Comparison of ENCODE assay signal across 29 cellular contexts in genomic region chr11:134429104-134429503, GRCh38. TPM values are rescaled to one million over a fixed set of nuclear protein-coding genes. Genes with fewer than 3 reads are reported as not detected.
"Had no signal": no experiment of that assay in that cellular context is flagged by ENCODE, and none has a peak within 500 bp of the region (broad histone marks: within the 10 kb centered on the region; RNA-seq: fewer than 3 reads in every experiment).

No MANE protein-coding gene starts in this region.

- H3K4me3 ChIP-seq: dorsolateral prefrontal cortex, gastrocnemius medialis, heart left ventricle, hepatocyte, lung, ovary, psoas muscle, sigmoid colon, testis, tibial artery had no signal

- H3K9me3 ChIP-seq: gastrocnemius medialis, heart left ventricle, ovary, psoas muscle, sigmoid colon, testis, tibial artery had no signal

- H3K4me1 Mint-ChIP-seq: memory B cell; naive B cell; stimulated activated memory B cell treated with anti-CD40 and anti-IgM and Interleukin-4, amounts not matched to agents 10 μg/mL and 1 μg/mL and 100 μg/mL, for 72 hours had no signal

- DNase-seq: effector CD4-positive, alpha-beta T cell; foreskin fibroblast; gastrocnemius medialis; heart left ventricle; kidney; naive B cell; ovary; psoas muscle; right cardiac atrium; sigmoid colon; stimulated activated CD4-positive, alpha-beta T cell treated with anti-CD3 and anti-CD28 coated beads, Interleukin-2, amount 100 ng/mL, for 24 hours; stimulated activated CD4-positive, alpha-beta T cell treated with anti-CD3 and anti-CD28 coated beads, Interleukin-4, amount 100 ng/mL, for 4 hours; stimulated activated naive CD8-positive, alpha-beta T cell treated with anti-CD3 and anti-CD28 coated beads, Interleukin-15, Interleukin-2, amounts not matched to agents 100 U/mL and 50 U/mL, for 24 hours; substantia nigra; testis; tibial artery had no signal

- H3K4me2 ChIP-seq: hepatocyte had no signal

- H3K9me3 Mint-ChIP-seq: memory B cell; natural killer cell treated with Interleukin-12 subunit alpha and Interleukin-12 subunit beta and Interleukin-15 and Interleukin-18, amount 100 ng/mL, for 72 hours; stimulated activated memory B cell treated with anti-CD40 and anti-IgM and Interleukin-4, amounts not matched to agents 10 μg/mL and 1 μg/mL and 100 μg/mL, for 72 hours; type B pancreatic cell had no signal

- H2AFZ ChIP-seq: hepatocyte had no signal

- H3K27ac ChIP-seq: dorsolateral prefrontal cortex, epithelial cell of prostate, gastrocnemius medialis, heart left ventricle, hepatocyte, ovary, psoas muscle, sigmoid colon, testis, tibial artery had no signal

- H3K4me1 ChIP-seq: gastrocnemius medialis, heart left ventricle, psoas muscle, sigmoid colon, testis, tibial artery had no signal

- FAIRE-seq: colon, kidney had no signal

- H3K36me3 Mint-ChIP-seq: naive B cell; natural killer cell treated with Interleukin-12 subunit alpha and Interleukin-12 subunit beta and Interleukin-15 and Interleukin-18, amount 100 ng/mL, for 72 hours; stimulated activated memory B cell treated with anti-CD40 and anti-IgM and Interleukin-4, amounts not matched to agents 10 μg/mL and 1 μg/mL and 100 μg/mL, for 72 hours; type B pancreatic cell had no signal

- H3K79me2 ChIP-seq: hepatocyte had no signal

- H3K27ac Mint-ChIP-seq: memory B cell; naive B cell; natural killer cell treated with Interleukin-12 subunit alpha and Interleukin-12 subunit beta and Interleukin-15 and Interleukin-18, amount 100 ng/mL, for 72 hours; stimulated activated memory B cell treated with anti-CD40 and anti-IgM and Interleukin-4, amounts not matched to agents 10 μg/mL and 1 μg/mL and 100 μg/mL, for 72 hours; type B pancreatic cell had no signal

- H3K4me3 Mint-ChIP-seq: memory B cell; naive B cell; natural killer cell treated with Interleukin-12 subunit alpha and Interleukin-12 subunit beta and Interleukin-15 and Interleukin-18, amount 100 ng/mL, for 72 hours; neural crest cell; stimulated activated memory B cell treated with anti-CD40 and anti-IgM and Interleukin-4, amounts not matched to agents 10 μg/mL and 1 μg/mL and 100 μg/mL, for 72 hours; type B pancreatic cell had no signal

- ATAC-seq: esophagus mucosa; gastrocnemius medialis; heart left ventricle; left lobe of liver; natural killer cell treated with Interleukin-12 subunit alpha and Interleukin-12 subunit beta and Interleukin-15 and Interleukin-18, amount 100 ng/mL, for 72 hours; psoas muscle; right cardiac atrium; stimulated activated memory B cell treated with anti-CD40 and anti-IgM and Interleukin-4, amounts not matched to agents 10 μg/mL and 1 μg/mL and 100 μg/mL, for 72 hours; stimulated activated naive CD8-positive, alpha-beta T cell treated with anti-CD3 and anti-CD28 coated beads, Interleukin-15, Interleukin-2, amounts not matched to agents 100 U/mL and 50 U/mL, for 24 hours had no signal

- H3K27me3 ChIP-seq: dorsolateral prefrontal cortex, hepatocyte, ovary, testis had no signal

- H3K36me3 ChIP-seq: gastrocnemius medialis, heart left ventricle, ovary, sigmoid colon, tibial artery had no signal

RNA-seq across cellular contexts. Expression of gene B3GAT1, which starts 17.1 kb away (rescaled TPM):
- total RNA-seq: glomerular endothelial cell had no signal
